Comparison of ENCODE assay signal across 24 cellular contexts in the genomic region with DNA sequence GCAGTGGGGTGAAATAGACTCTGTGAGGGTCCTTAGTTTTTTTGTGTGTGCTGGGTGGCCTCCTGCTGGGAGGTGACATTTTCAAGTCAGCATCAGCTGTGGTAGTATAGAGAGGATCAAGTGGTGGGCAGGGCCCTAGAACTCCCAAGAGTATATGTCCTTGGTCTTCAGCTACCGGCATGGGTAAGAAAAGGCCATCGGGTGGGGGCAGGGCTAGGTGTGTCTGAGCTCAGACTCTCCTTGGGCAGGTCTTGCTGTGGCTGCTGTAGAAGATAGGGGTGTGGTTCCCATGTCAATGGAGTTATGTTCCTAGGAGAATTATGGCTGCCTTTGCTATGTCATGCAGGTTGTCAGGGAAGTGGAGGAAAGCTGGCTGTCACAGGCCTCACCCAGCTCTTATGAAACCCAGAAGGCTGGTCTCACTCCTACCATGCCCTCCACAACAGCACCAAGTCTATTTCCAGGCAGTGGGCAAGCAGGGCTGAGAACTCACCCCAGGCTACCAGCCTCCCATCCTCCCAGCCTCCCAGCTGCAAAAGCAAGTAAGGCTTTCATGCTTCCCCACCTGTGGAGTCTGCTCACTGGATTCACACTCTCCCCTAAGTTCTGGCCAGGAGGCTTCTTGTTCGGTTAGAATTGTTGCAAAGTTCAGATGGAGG.
"Had no signal": no experiment of that assay in that cellular context is flagged by ENCODE, and none has a peak within 500 bp of the region (broad histone marks: within the 10 kb centered on the region; RNA-seq: fewer than 3 reads in every experiment).

No MANE protein-coding gene starts in this region.

- H3K4me1 ChIP-seq: foreskin keratinocyte, left ventricle myocardium inferior, psoas muscle, spleen, testis, tibial nerve had no signal

- H3K27me3 ChIP-seq: foreskin keratinocyte, testis, tibial nerve had no signal

- H3K36me3 ChIP-seq: esophagus squamous epithelium, left ventricle myocardium inferior, spleen, tibial nerve had no signal

- ATAC-seq: foreskin keratinocyte; left cardiac atrium; naive thymus-derived CD4-positive, alpha-beta T cell; psoas muscle; sciatic nerve; stimulated activated memory B cell treated with anti-CD40 and anti-IgM and Interleukin-4, amounts not matched to agents 10 μg/mL and 1 μg/mL and 100 μg/mL, for 72 hours had no signal

- H3K4me3 ChIP-seq: dorsolateral prefrontal cortex, esophagus squamous epithelium, left ventricle myocardium inferior, lung, psoas muscle, spleen, testis, tibial nerve had no signal

- H3K27ac ChIP-seq: dorsolateral prefrontal cortex, epithelial cell of prostate, esophagus squamous epithelium, foreskin keratinocyte, left ventricle myocardium inferior, psoas muscle, spleen, testis, tibial nerve had no signal

- DNase-seq: cortex of kidney; effector memory CD4-positive, alpha-beta T cell; esophagus squamous epithelium; foreskin keratinocyte; immature natural killer cell; kidney; left cardiac atrium; left ventricle myocardium inferior; mesendoderm; naive thymus-derived CD4-positive, alpha-beta T cell; nephron progenitor cell; psoas muscle; retina; spleen; stimulated activated CD4-positive, alpha-beta T cell treated with anti-CD3 and anti-CD28 coated beads, Interleukin-15, amount 100 ng/mL, for 24 hours; stimulated activated CD4-positive, alpha-beta T cell treated with anti-CD3 and anti-CD28 coated beads, Interleukin-1b, Interleukin-23, amount 100 ng/mL, for 48 hours; stimulated activated CD4-positive, alpha-beta T cell treated with anti-CD3 and anti-CD28 coated beads, Interleukin-4, amount 100 ng/mL, for 24 hours; testis had no signal

- H3K9me3 ChIP-seq: testis had no signal
